ENCODE assay signal across 8 cellular contexts in the genomic region with DNA sequence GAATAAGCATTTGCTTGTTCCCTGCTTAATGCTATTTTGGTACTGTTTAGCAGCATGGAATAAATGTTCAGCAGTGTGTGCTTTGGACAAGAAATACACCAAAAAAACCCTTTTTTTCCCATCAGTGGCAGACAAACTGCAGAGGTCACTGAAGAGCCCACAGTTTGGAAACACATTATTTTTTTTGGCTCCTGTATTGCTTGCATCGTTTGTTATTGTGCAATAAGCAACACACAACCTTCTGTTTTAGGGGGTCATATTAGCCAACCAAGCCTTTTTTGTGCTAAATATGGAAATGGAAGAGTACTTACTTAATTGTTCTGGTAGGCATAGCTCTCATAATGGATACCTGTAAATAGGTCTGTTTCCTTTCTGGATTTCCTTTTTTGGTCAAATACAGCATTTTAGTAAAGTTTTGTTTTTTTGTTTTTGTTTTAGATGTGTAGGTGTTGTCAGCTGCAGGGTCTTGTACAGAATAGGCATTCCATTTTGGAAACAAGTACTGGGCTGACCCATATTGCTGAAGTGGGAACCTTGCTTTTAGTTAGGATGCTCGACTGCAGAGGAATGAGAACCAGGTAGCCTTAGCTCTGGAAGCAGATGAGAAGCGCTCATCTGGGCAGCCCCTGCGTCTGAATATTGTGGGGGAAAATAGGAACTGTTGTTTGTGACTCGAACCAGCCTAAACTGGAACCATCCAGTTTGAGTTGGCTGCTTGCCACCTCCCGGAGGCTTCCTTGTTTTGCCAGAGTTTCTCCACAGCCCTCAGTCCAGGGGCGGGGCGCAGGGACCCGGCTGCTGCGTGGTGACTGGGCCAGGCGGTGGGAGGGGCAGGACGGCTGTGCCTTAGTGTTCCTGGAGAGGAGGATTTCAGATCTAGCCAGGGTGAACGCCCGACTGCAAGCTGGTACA. TPM values are rescaled to one million over a fixed set of nuclear protein-coding genes. Genes with fewer than 3 reads are reported as not detected.
DNase-seq lines count a peak whose midpoint lies in the region; ATAC-seq lines count a peak whose summit lies in the region.

No MANE protein-coding gene starts in this region.

- ATAC-seq in HG03280 (IDR thresholded peaks at IDR 0.05; ENCODE audit: unreplicated experiment): peak; percentile 54
- ATAC-seq in naive thymus-derived CD8-positive, alpha-beta T cell: peak; percentile 69 to 76
- no peak for ATAC-seq in GM21723 (IDR thresholded peaks at IDR 0.05; ENCODE audit: unreplicated experiment)

- H3K4me1 ChIP-seq in thymus (ENCODE audit: control insufficient read depth, insufficient read depth, low read length): peaks cover 9% of the 10 kb centered on the region

- 7% methylated on average over 14 of the region's 14 CpGs for WGBS in thymus

- peaks cover 4% of the 10 kb centered on the region for H3K36me3 Mint-ChIP-seq in activated naive CD4-positive, alpha-beta T cell treated with anti-CD3 and anti-CD28 coated beads, Interleukin-2, amount 50 U/mL, for 24 hours
- H3K36me3 Mint-ChIP-seq in naive thymus-derived CD8-positive, alpha-beta T cell: peaks cover 0 to 30% (median 4%) of the 10 kb centered on the region in 3 donors

- peak overlapping the region; percentile 52 for H3K4me3 Mint-ChIP-seq in activated naive CD4-positive, alpha-beta T cell treated with anti-CD3 and anti-CD28 coated beads, Interleukin-2, amount 50 U/mL, for 24 hours
- peak overlapping the region; percentile 46 to 80 (median 74) for H3K4me3 Mint-ChIP-seq in naive thymus-derived CD8-positive, alpha-beta T cell

- H3K36me3 ChIP-seq in thymus (ENCODE audit: control insufficient read depth, insufficient read depth): peaks cover 9% of the 10 kb centered on the region

- H3K9me3 ChIP-seq in thymus (ENCODE audit: control insufficient read depth): no peaks in the 10 kb centered on the region

- no peaks in the 10 kb centered on the region for H3K27me3 ChIP-seq in thymus (ENCODE audit: control insufficient read depth, insufficient read depth)

- H3K9me3 Mint-ChIP-seq in activated naive CD4-positive, alpha-beta T cell treated with anti-CD3 and anti-CD28 coated beads, Interleukin-2, amount 50 U/mL, for 24 hours: no peaks in the 10 kb centered on the region
- H3K9me3 Mint-ChIP-seq in naive thymus-derived CD8-positive, alpha-beta T cell: no peaks in the 10 kb centered on the region

- peaks cover 67% of the 10 kb centered on the region for H3K4me1 Mint-ChIP-seq in activated naive CD4-positive, alpha-beta T cell treated with anti-CD3 and anti-CD28 coated beads, Interleukin-2, amount 50 U/mL, for 24 hours
- peaks cover 35 to 67% (median 62%) of the 10 kb centered on the region in 4 donors for H3K4me1 Mint-ChIP-seq in naive thymus-derived CD8-positive, alpha-beta T cell

- H3K4me3 ChIP-seq in thymus (ENCODE audit: low read length): peak overlapping the region; percentile 21

- peak; percentile 91 for DNase-seq in G401 (ENCODE audit: low spot score)
- peak; percentile 85 for DNase-seq in NCI-H526 treated with DMSO at 0.1 percent for 48 hours (lab: John Stamatoyannopoulos, UW)
- peak; percentile 89 for DNase-seq in foreskin melanocyte
- peak in 9 of 10 donors; percentile 13 to 63 (median 32) for DNase-seq in naive thymus-derived CD8-positive, alpha-beta T cell

- H3K27ac ChIP-seq in thymus (ENCODE audit: low read depth): peak overlapping the region; percentile 74

- in situ Hi-C loops in G401 (cut with HindIII; ENCODE audit: low sequenced_read_pairs): no loop called here

- POLR2A ChIA-PET in naive thymus-derived CD8-positive, alpha-beta T cell (lab: Charles Lee): interaction anchor here (0.5 to 2.0 kb wide), 6 partner anchors 9 to 52 kb away, joined by 3 to 7 read pairs (median 5); a partner anchor contains a TSS

- H3K27me3 Mint-ChIP-seq in activated naive CD4-positive, alpha-beta T cell treated with anti-CD3 and anti-CD28 coated beads, Interleukin-2, amount 50 U/mL, for 24 hours: no peaks in the 10 kb centered on the region
- H3K27me3 Mint-ChIP-seq in naive thymus-derived CD8-positive, alpha-beta T cell: no peaks in the 10 kb centered on the region

- peak overlapping the region; percentile 57 for H3K27ac Mint-ChIP-seq in activated naive CD4-positive, alpha-beta T cell treated with anti-CD3 and anti-CD28 coated beads, Interleukin-2, amount 50 U/mL, for 24 hours
- H3K27ac Mint-ChIP-seq in naive thymus-derived CD8-positive, alpha-beta T cell: peak overlapping the region; percentile 52 to 87 (median 68)

RNA-seq across cellular contexts. Expression of a gene that starts 38.5 kb away (rescaled TPM):
- 1.5 and 2.4 TPM in 2 replicates for total RNA-seq in G401 (2014; rRNA removed; shearing (Covaris generic))
- 10 to 100 TPM; 85.6 to 88.3 TPM for total RNA-seq in naive thymus-derived CD8-positive, alpha-beta T cell
- polyA plus RNA-seq in naive thymus-derived CD8-positive, alpha-beta T cell: 10 to 100 TPM in 1 of 3 donors, 1 to 10 TPM in 2; 4.0 to 38.0 (median 8.1) TPM
- polyA plus RNA-seq in thymus: 11.4 TPM

Comparison
In these comparisons a context has a peak if more than half of its experiments do, and no peak if none do; other contexts are left out.
1. DNase-seq: peak in every context shown above with its lines; median percentile 91 in G401; 89 in foreskin melanocyte; 85 in NCI-H526 treated with DMSO at 0.1 percent for 48 hours; 32 in naive thymus-derived CD8-positive, alpha-beta T cell.
2. RNA of a gene that starts 38.5 kb away (total RNA-seq): 85.6 to 88.3 TPM in naive thymus-derived CD8-positive, alpha-beta T cell; 1.5 to 2.4 TPM in G401; every median in the first group is over 10 times any median in the second.